ENCODE assay signal across 8 cellular contexts in the genomic region with DNA sequence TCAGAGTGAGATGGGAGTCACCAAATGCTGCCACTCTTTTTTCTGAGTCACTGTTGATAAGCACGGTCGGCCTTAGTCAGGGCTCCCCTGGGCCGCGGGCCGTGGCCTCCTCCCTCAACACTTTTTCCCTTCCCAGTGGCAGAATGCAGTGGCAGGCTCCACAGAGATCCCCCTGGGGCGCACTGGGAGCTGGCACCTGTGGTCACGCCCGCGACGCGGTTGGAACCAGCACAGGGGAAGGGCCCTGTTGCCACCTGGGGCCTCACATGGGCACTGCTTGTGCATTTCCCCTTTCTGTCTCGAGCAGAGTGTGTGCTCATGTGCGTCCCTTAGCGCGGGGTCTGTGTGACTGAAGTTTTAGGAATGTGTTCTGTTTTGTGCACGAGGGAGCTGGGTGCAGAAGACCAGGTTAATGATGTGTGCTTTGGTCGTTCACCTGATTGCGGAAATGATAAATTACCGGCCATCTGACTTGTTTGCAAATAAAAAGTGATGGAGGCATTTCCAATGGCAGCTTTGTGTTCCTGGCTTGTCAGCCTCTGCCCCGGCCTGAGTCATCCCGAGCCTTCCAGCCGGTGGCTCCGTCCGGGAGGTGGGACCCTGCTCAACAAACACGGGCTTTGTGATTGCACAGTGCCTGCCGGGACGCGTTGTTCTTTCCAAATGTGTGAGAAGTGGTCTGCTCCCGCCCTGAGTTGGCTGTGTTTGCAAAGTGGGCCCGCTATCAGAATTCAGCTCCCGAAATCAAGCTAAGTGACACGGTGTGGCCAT.
A peak's percentile ranks its signal among the peaks of the same experiment; 100 is the strongest.
DNase-seq lines count a peak whose midpoint lies in the region; ATAC-seq and TF ChIP-seq lines count a peak whose summit lies in the region.

No MANE protein-coding gene starts in this region.

- no peaks in the 10 kb centered on the region for H3K36me3 ChIP-seq in testis (ENCODE audit: low read depth, missing control alignments)

- DNase-seq in A172 (ENCODE audit: low spot score) (peak; percentile 61), HL-60 (ENCODE audit: low read depth in 1 of 2, low spot score in 1 of 2) (peak; percentile 21 to 84), islet precursor cell (peak; percentile 82), testis (peak; percentile 74), endothelial cell (ENCODE audit: low spot score) (no peak)
- peak; percentile 21 for DNase-seq in activated naive CD8-positive, alpha-beta T cell treated with anti-CD3 and anti-CD28 coated beads, Interleukin-2, amount 10 ng/mL, durations not matched to agents 7 days and 5 days
- no peak for DNase-seq in effector memory CD8-positive, alpha-beta T cell

- H3K27me3 ChIP-seq in HL-60 (ENCODE audit: insufficient read depth, poor library complexity, severe bottlenecking) (no peaks in the 10 kb centered on the region), testis (no peaks in the 10 kb centered on the region)

- H3K27ac ChIP-seq in HL-60 (replicated peaks) (peak overlapping the region; percentile 60), testis (peak overlapping the region in 1 of 2 donors; percentile 1)

- H3K27ac Mint-ChIP-seq in activated naive CD8-positive, alpha-beta T cell treated with anti-CD3 and anti-CD28 coated beads, Interleukin-2, amount 10 ng/mL, durations not matched to agents 7 days and 5 days: no peak overlapping the region
- no peak overlapping the region for H3K27ac Mint-ChIP-seq in endothelial cell (ENCODE audit: unreplicated experiment)
- peak overlapping the region in 1 of 2 donors; percentile 71 for H3K27ac Mint-ChIP-seq in effector memory CD8-positive, alpha-beta T cell

- no peaks in the 10 kb centered on the region for H3K27me3 Mint-ChIP-seq in activated naive CD8-positive, alpha-beta T cell treated with anti-CD3 and anti-CD28 coated beads, Interleukin-2, amount 10 ng/mL, durations not matched to agents 7 days and 5 days
- H3K27me3 Mint-ChIP-seq in endothelial cell (ENCODE audit: unreplicated experiment): peaks cover 12% of the 10 kb centered on the region
- no peaks in the 10 kb centered on the region for H3K27me3 Mint-ChIP-seq in effector memory CD8-positive, alpha-beta T cell

- no peaks in the 10 kb centered on the region for H3K9me3 ChIP-seq in testis

- no peak overlapping the region for H3K4me3 Mint-ChIP-seq in activated naive CD8-positive, alpha-beta T cell treated with anti-CD3 and anti-CD28 coated beads, Interleukin-2, amount 10 ng/mL, durations not matched to agents 7 days and 5 days
- H3K4me3 Mint-ChIP-seq in endothelial cell (ENCODE audit: unreplicated experiment): no peak overlapping the region
- no peak overlapping the region for H3K4me3 Mint-ChIP-seq in effector memory CD8-positive, alpha-beta T cell

- intact Hi-C loops in testis (cut with DNase I; ENCODE audit: low total_unique reads): no loop called here

- no peak overlapping the region for H3K4me3 ChIP-seq in HL-60 (replicated peaks; ENCODE audit: insufficient read depth, low read length)
- H3K4me3 ChIP-seq in testis: no peak overlapping the region

- WGBS in testis, 2 donors: 42 to 65% methylated on average over 24 to 32 of the region's 32 CpGs

- TF ChIP-seq CTCF in HL-60 (IDR thresholded peaks at IDR 0.05; ENCODE audit: insufficient read depth, low read length) (no peak), testis (IDR thresholded peaks at IDR 0.05) (no peak), endothelial cell (IDR thresholded peaks at IDR 0.05; ENCODE audit: unreplicated experiment) (no peak)

- H3K4me1 ChIP-seq in testis: peaks cover 18% of the 10 kb centered on the region

- H3K9me3 Mint-ChIP-seq in activated naive CD8-positive, alpha-beta T cell treated with anti-CD3 and anti-CD28 coated beads, Interleukin-2, amount 10 ng/mL, durations not matched to agents 7 days and 5 days: peaks cover 4% of the 10 kb centered on the region
- no peaks in the 10 kb centered on the region for H3K9me3 Mint-ChIP-seq in endothelial cell (ENCODE audit: unreplicated experiment)
- no peaks in the 10 kb centered on the region for H3K9me3 Mint-ChIP-seq in effector memory CD8-positive, alpha-beta T cell

- H3K4me1 Mint-ChIP-seq in activated naive CD8-positive, alpha-beta T cell treated with anti-CD3 and anti-CD28 coated beads, Interleukin-2, amount 10 ng/mL, durations not matched to agents 7 days and 5 days: peaks cover 20% of the 10 kb centered on the region
- no peaks in the 10 kb centered on the region for H3K4me1 Mint-ChIP-seq in endothelial cell (ENCODE audit: unreplicated experiment)
- H3K4me1 Mint-ChIP-seq in effector memory CD8-positive, alpha-beta T cell (ENCODE audit: low read depth in 2 of 2): peaks cover 18 to 21% of the 10 kb centered on the region in 2 donors

- TF ChIP-seq POLR2A in testis (IDR thresholded peaks at IDR 0.05): no peak

- ATAC-seq in activated naive CD8-positive, alpha-beta T cell treated with anti-CD3 and anti-CD28 coated beads, Interleukin-2, amount 10 ng/mL, durations not matched to agents 7 days and 5 days (ENCODE audit: low read depth): no peak
- no peak for ATAC-seq in GM18519 (IDR thresholded peaks at IDR 0.05; ENCODE audit: low FRiP score, unreplicated experiment)
- no peak for ATAC-seq in effector memory CD8-positive, alpha-beta T cell (replicated peaks)

- peaks cover 2% of the 10 kb centered on the region for H3K36me3 Mint-ChIP-seq in activated naive CD8-positive, alpha-beta T cell treated with anti-CD3 and anti-CD28 coated beads, Interleukin-2, amount 10 ng/mL, durations not matched to agents 7 days and 5 days
- peaks cover 7% of the 10 kb centered on the region for H3K36me3 Mint-ChIP-seq in endothelial cell (ENCODE audit: low read depth, unreplicated experiment)
- H3K36me3 Mint-ChIP-seq in effector memory CD8-positive, alpha-beta T cell (ENCODE audit: insufficient read depth): no peaks in the 10 kb centered on the region

- POLR2A ChIA-PET in activated naive CD8-positive, alpha-beta T cell treated with anti-CD3 and anti-CD28 coated beads, Interleukin-2, amount 10 ng/mL, durations not matched to agents 7 days and 5 days (lab: Charles Lee): interaction anchor here (1.7 kb wide), 1 partner anchor 11 kb away, joined by 3 read pairs; no protein-coding TSS in a partner anchor

Comparison
In these comparisons a context has a peak if more than half of its experiments do, and no peak if none do; other contexts are left out.
1. DNase-seq: peak in A172 (single experiment), HL-60 (2 of 2), activated naive CD8-positive, alpha-beta T cell treated with anti-CD3 and anti-CD28 coated beads, Interleukin-2, amount 10 ng/mL, durations not matched to agents 7 days and 5 days (single experiment), islet precursor cell (single experiment) and testis (single experiment); none in endothelial cell (single experiment) and effector memory CD8-positive, alpha-beta T cell (0 of 3).